In genomic region chr10:117324367-117324766, GRCh38 we compare ENCODE assay signal across 7 cellular contexts.
"Had no signal": no experiment of that assay in that cellular context is flagged by ENCODE, and none has a peak within 500 bp of the region (broad histone marks: within the 10 kb centered on the region; RNA-seq: fewer than 3 reads in every experiment).

No MANE protein-coding gene starts in this region.

- H3K27ac Mint-ChIP-seq: IgD-negative memory B cell had no signal

- H3K9ac ChIP-seq: KMS-11 had no signal

- H3K9me3 Mint-ChIP-seq: IgD-negative memory B cell had no signal

- FAIRE-seq: HTR-8/SVneo had no signal

- H3K27ac ChIP-seq: HL-60, KMS-11 had no signal

- H3K27me3 Mint-ChIP-seq: IgD-negative memory B cell had no signal

- H3K4me2 ChIP-seq: KMS-11 had no signal

- H3K4me3 Mint-ChIP-seq: IgD-negative memory B cell had no signal

- DNase-seq: IMR-90, KBM-7, KG1 had no signal
